ENCODE assay signal across 1 cellular context in genomic region chr2:9844036-9844483, GRCh38.
TF ChIP-seq lines count a peak whose summit lies in the region.

No MANE protein-coding gene starts in this region.

TF ChIP-seq in HepG2, 621 proteins besides CTCF, POLR2A, EP300 and RAD21 (continued from another document):
- TF ChIP-seq ZBED4 (CRISPR knock-in tag; IDR thresholded peaks at IDR 0.05; ENCODE audit: borderline replicate concordance) (no peak), HOXA3 (CRISPR knock-in tag; IDR thresholded peaks at IDR 0.05) (no peak), CC2D1A (CRISPR knock-in tag; IDR thresholded peaks at IDR 0.05) (no peak), ZNF446 (CRISPR knock-in tag; IDR thresholded peaks at IDR 0.05) (no peak), ZNF614 (CRISPR knock-in tag; IDR thresholded peaks at IDR 0.05; ENCODE audit: borderline replicate concordance) (no peak)
